In genomic region chr3:187066228-187066995, GRCh38 we compare ENCODE assay signal across 9 cellular contexts.
A peak's percentile ranks its signal among the peaks of the same experiment; 100 is the strongest.
DNase-seq lines count a peak whose midpoint lies in the region; ATAC-seq and TF ChIP-seq lines count a peak whose summit lies in the region.
"Had no signal": no experiment of that assay in that cellular context is flagged by ENCODE, and none has a peak within 500 bp of the region (broad histone marks: within the 10 kb centered on the region; RNA-seq: fewer than 3 reads in every experiment).

No MANE protein-coding gene starts in this region.

- peak; percentile 26 for ATAC-seq in GM21447 (IDR thresholded peaks at IDR 0.05; ENCODE audit: unreplicated experiment)
- no peak for ATAC-seq in GM18520 (IDR thresholded peaks at IDR 0.05; ENCODE audit: unreplicated experiment)

- intact Hi-C loops in left ventricle myocardium inferior (cut with micrococcal nuclease) = no loop called here

- H3K27ac ChIP-seq in left ventricle myocardium inferior (replicated peaks) = no peak overlapping the region

- peaks cover 17% of the 10 kb centered on the region for H3K36me3 ChIP-seq in left ventricle myocardium inferior

- peaks cover 38% of the 10 kb centered on the region for H3K4me1 ChIP-seq in left ventricle myocardium inferior

- H3K27me3 ChIP-seq in left ventricle myocardium inferior (ENCODE audit: low read depth) = no peaks in the 10 kb centered on the region
- H3K27me3 ChIP-seq: upper lobe of left lung had no signal

- H3K4me3 ChIP-seq in NB4 (ENCODE audit: low read depth, low read length) (no peak overlapping the region), left ventricle myocardium inferior (no peak overlapping the region)
- H3K4me3 ChIP-seq: upper lobe of left lung had no signal

- peak; percentile 38 for DNase-seq in Daoy (ENCODE audit: low read depth)
- DNase-seq in NB4 (ENCODE audit: low read depth) = peak; percentile 65
- peak; percentile 24 for DNase-seq in activated T-cell treated with anti-CD3 and anti-CD28 coated beads for 48 hours (ENCODE audit: low read depth)
- no peak for DNase-seq in left ventricle myocardium inferior
- peak; percentile 13 for DNase-seq in stimulated activated CD8-positive, alpha-beta memory T cell treated with anti-CD3 and anti-CD28 coated beads, Interleukin-12 subunit alpha, Interleukin-12 subunit beta, amount 100 ng/mL, for 4 hours (ENCODE audit: low read depth)
- DNase-seq in hepatic stellate cell (ENCODE audit: low spot score) = no peak

- no peak for TF ChIP-seq POLR2A in NB4 (IDR thresholded peaks at IDR 0.05; ENCODE audit: extremely low read depth, insufficient read length)

- TF ChIP-seq CTCF in NB4 (IDR thresholded peaks at IDR 0.05; ENCODE audit: low read depth, low read length) (peak; percentile 24), left ventricle myocardium inferior (IDR thresholded peaks at IDR 0.05; ENCODE audit: borderline replicate concordance) (peak; percentile 51)

- peaks cover 6% of the 10 kb centered on the region for H3K9me3 ChIP-seq in left ventricle myocardium inferior (replicated peaks)
- H3K9me3 ChIP-seq: upper lobe of left lung had no signal

Comparison
In these comparisons a context has a peak if more than half of its experiments do, and no peak if none do; other contexts are left out.
1. DNase-seq: peak in Daoy (single experiment), NB4 (single experiment), activated T-cell treated with anti-CD3 and anti-CD28 coated beads for 48 hours (single experiment) and stimulated activated CD8-positive, alpha-beta memory T cell treated with anti-CD3 and anti-CD28 coated beads, Interleukin-12 subunit alpha, Interleukin-12 subunit beta, amount 100 ng/mL, for 4 hours (single experiment); none in left ventricle myocardium inferior (single experiment) and hepatic stellate cell (single experiment).